Comparison of ENCODE assay signal across 21 cellular contexts in the genomic region with DNA sequence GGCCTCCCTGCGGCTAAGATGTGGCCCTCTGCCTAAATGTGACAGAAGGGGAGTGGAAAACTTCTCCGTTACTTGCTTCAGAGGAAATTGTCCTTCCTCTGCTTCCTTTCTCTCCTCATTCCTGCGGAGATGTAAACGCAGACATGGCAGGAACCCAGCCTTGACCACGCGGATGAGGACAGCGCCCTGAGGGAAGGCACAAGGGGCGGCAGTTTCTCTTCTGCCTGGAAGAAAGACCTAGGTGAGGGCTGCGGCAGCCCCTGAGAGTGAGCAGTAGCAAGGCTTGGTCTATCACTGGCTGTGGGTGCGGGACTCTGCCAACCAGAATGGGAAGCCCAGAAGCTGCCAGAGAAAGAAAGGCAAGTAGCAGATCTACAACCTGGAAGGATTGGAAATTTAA. TPM values are rescaled to one million over a fixed set of nuclear protein-coding genes. Genes with fewer than 3 reads are reported as not detected.
A peak's percentile ranks its signal among the peaks of the same experiment; 100 is the strongest.
DNase-seq lines count a peak whose midpoint lies in the region; ATAC-seq, FAIRE-seq and TF ChIP-seq lines count a peak whose summit lies in the region.
"Had no signal": no experiment of that assay in that cellular context is flagged by ENCODE, and none has a peak within 500 bp of the region (broad histone marks: within the 10 kb centered on the region; RNA-seq: fewer than 3 reads in every experiment).

No MANE protein-coding gene starts in this region.

- H2BK15ac ChIP-seq in neuronal stem cell (ENCODE audit: low read length) = no peak overlapping the region

- no peak overlapping the region for H3K23ac ChIP-seq in neuronal stem cell (ENCODE audit: low read depth, low read length, poor library complexity)

- TF ChIP-seq RAD21 in A549 (conservative IDR thresholded peaks at IDR 0.05 in 1 of 2, IDR thresholded peaks at IDR 0.05 in 1 of 2) = no peak

- H3K27me3 ChIP-seq in Panc1 (ENCODE audit: control insufficient read depth, insufficient read depth, low read length) (no peaks in the 10 kb centered on the region), neuronal stem cell (ENCODE audit: control insufficient read depth in 3 of 3, insufficient read depth in 3 of 3, low read depth in 1 of 3, low read length in 3 of 3) (peaks cover 0 to 6% (median 0%) of the 10 kb centered on the region in 3 experiments), gastroesophageal sphincter (no peaks in the 10 kb centered on the region)
- H3K27me3 ChIP-seq: BLaER1 treated with 17β-estradiol and CSF1 and Interleukin-3, amounts not matched to agents 10 nM and 100 nM had no signal

- no peak for ATAC-seq in A549
- ATAC-seq in Panc1 = no peak
- ATAC-seq in HG02759 (IDR thresholded peaks at IDR 0.05; ENCODE audit: unreplicated experiment) = no peak
- no peak for ATAC-seq in gastroesophageal sphincter
- no peak for ATAC-seq in HG03135 (IDR thresholded peaks at IDR 0.05; ENCODE audit: unreplicated experiment)

- no peak overlapping the region for H3K4ac ChIP-seq in neuronal stem cell (ENCODE audit: low read length)

- no peak overlapping the region for H2AK5ac ChIP-seq in neuronal stem cell (ENCODE audit: low read depth, low read length)

- H3K4me1 ChIP-seq in A549 (peaks cover 32% of the 10 kb centered on the region), Panc1 (ENCODE audit: control insufficient read depth, insufficient read depth, low read length) (peaks cover 41% of the 10 kb centered on the region), neuronal stem cell (ENCODE audit: control insufficient read depth in 2 of 2, insufficient read depth in 1 of 2, low read depth in 1 of 2, low read length in 2 of 2) (no peaks in the 10 kb centered on the region), gastroesophageal sphincter (peaks cover 0 to 14% (median 0%) of the 10 kb centered on the region in 3 donors)

- H3K27ac ChIP-seq in A549 (peak overlapping the region; percentile 99 to 100), Panc1 (ENCODE audit: low read length) (peak overlapping the region; percentile 85), neuronal stem cell (replicated peaks; ENCODE audit: low read length) (no peak overlapping the region), gastroesophageal sphincter (no peak overlapping the region)
- H3K27ac ChIP-seq: BLaER1 treated with 17β-estradiol and CSF1 and Interleukin-3, amounts not matched to agents 10 nM and 100 nM; GM23248 had no signal

- no peak overlapping the region for H4K91ac ChIP-seq in neuronal stem cell (ENCODE audit: low read depth, low read length, poor library complexity)

- no peak for TF ChIP-seq CTCF in A549 (IDR thresholded peaks at IDR 0.05)
- TF ChIP-seq CTCF in Panc1 (IDR thresholded peaks at IDR 0.05) = no peak
- TF ChIP-seq CTCF in gastroesophageal sphincter (IDR thresholded peaks at IDR 0.05) = no peak

- peak overlapping the region; percentile 28 for H2AFZ ChIP-seq in neuronal stem cell (ENCODE audit: low read length)
- H2AFZ ChIP-seq: GM23248 had no signal

- H3K27me3 Mint-ChIP-seq in dendritic cell treated with granulocyte-macrophage colony-stimulating factor and Interleukin-4, amounts not matched to agents 40 ng/mL and 50 ng/mL, for 4 days = peaks cover 36% of the 10 kb centered on the region

- POLR2A ChIA-PET in A549 (lab: Yijun Ruan, JAX) (no interaction called here), Panc1 (lab: Charles Lee) (interaction anchor here (1.1 kb wide), 1 partner anchor 103 kb away, joined by 4 read pairs; a partner anchor contains a TSS)

- no peak overlapping the region for H2BK5ac ChIP-seq in neuronal stem cell (ENCODE audit: low read length)

- no peak for TF ChIP-seq EP300 in A549 (IDR thresholded peaks at IDR 0.05)
- TF ChIP-seq EP300 in gastroesophageal sphincter (IDR thresholded peaks at IDR 0.05) = no peak

- BruUV-seq in Panc1 (replicated peaks; lab: Mats Ljungman, UMichigan) = no TSS peak

- DNase-seq in A549 (ENCODE audit: low read depth in 1 of 2, low spot score in 1 of 2) (no peak), Panc1 (ENCODE audit: low read depth, low spot score) (no peak), neuronal stem cell (ENCODE audit: low spot score) (no peak), cortex of kidney (lab: John Stamatoyannopoulos, UW) (no peak)
- DNase-seq: GDM1, GM23248, Karpas-422, NCI-H1105 treated with DMSO at 0.1 percent for 48 hours, NCI-H1694 treated with DMSO at 0.1 percent for 48 hours, NCI-H2107, NCI-H2227 treated with DMSO at 0.1 percent for 48 hours, NCI-H524 treated with DMSO at 0.1 percent for 48 hours, SIG-M5 had no signal

- H3K14ac ChIP-seq in neuronal stem cell (ENCODE audit: low read length) = no peak overlapping the region

- H3K4me3 ChIP-seq in A549 (no peak overlapping the region), Panc1 (ENCODE audit: low read depth in 2 of 2, low read length in 2 of 2) (no peak overlapping the region), neuronal stem cell (ENCODE audit: low read length in 2 of 2) (no peak overlapping the region), gastroesophageal sphincter (no peak overlapping the region)
- H3K4me3 ChIP-seq: BLaER1 treated with 17β-estradiol and CSF1 and Interleukin-3, amounts not matched to agents 10 nM and 100 nM; GM23248 had no signal

- FAIRE-seq in A549 (lab: Jason Lieb, UNC) = no peak
- FAIRE-seq: GM12891, GM18507, RCC 7860 had no signal

- no peak overlapping the region for H2BK12ac ChIP-seq in neuronal stem cell (ENCODE audit: low read length)

- no peak overlapping the region for H2BK120ac ChIP-seq in neuronal stem cell (ENCODE audit: low read depth, low read length)

- no peaks in the 10 kb centered on the region for H3K79me1 ChIP-seq in neuronal stem cell (ENCODE audit: low read depth, low read length)

- intact Hi-C loops in Panc1 (cut with micrococcal nuclease; ENCODE audit: unreplicated experiment) = no loop called here
- intact Hi-C loops in dendritic cell treated with granulocyte-macrophage colony-stimulating factor and Interleukin-4, amounts not matched to agents 40 ng/mL and 50 ng/mL, for 4 days (cut with micrococcal nuclease) = no loop called here

- no peak for TF ChIP-seq POLR2A in A549 (IDR thresholded peaks at IDR 0.05; ENCODE audit: low read length)
- TF ChIP-seq POLR2A in gastroesophageal sphincter (IDR thresholded peaks at IDR 0.05) = no peak

- no peak overlapping the region for H3K4me2 ChIP-seq in A549
- H3K4me2 ChIP-seq in neuronal stem cell (ENCODE audit: insufficient read depth, low read length, poor library complexity, severe bottlenecking) = no peak overlapping the region

- in situ Hi-C loops in Panc1 (cut with HindIII; ENCODE audit: low pct_unique_long_range_greater_than_20kb, low sequenced_read_pairs) = no loop called here

- H4K8ac ChIP-seq in neuronal stem cell (ENCODE audit: low read depth, low read length) = no peak overlapping the region

- WGBS in A549 (ENCODE audit: missing lambda C conversion rate) = 88% methylated on average over 10 of the region's 10 CpGs
- no CpG with 5 or more reads among the region's 10 CpGs for WGBS in neuronal stem cell (ENCODE audit: extremely low coverage in 2 of 2, insufficient read length in 2 of 2, insufficient replicate concordance in 1 of 2), 2 donors
- 60 to 66% methylated on average over 2 to 5 of the region's 10 CpGs for WGBS in gastroesophageal sphincter (ENCODE audit: low coverage in 1 of 2), 2 donors

- H3K18ac ChIP-seq in neuronal stem cell (ENCODE audit: low read length) = no peak overlapping the region

- no peak overlapping the region for H3K4me3 Mint-ChIP-seq in dendritic cell treated with granulocyte-macrophage colony-stimulating factor and Interleukin-4, amounts not matched to agents 40 ng/mL and 50 ng/mL, for 4 days

- CTCF ChIA-PET in A549 (lab: Yijun Ruan, JAX) (interaction anchor here (1.1 to 10.7 kb wide), 3 partner anchors 14 to 116 kb away, joined by 4 to 117 read pairs (median 4); a partner anchor contains a TSS), Panc1 (lab: Charles Lee) (no interaction called here)

- H3K27ac Mint-ChIP-seq in dendritic cell treated with granulocyte-macrophage colony-stimulating factor and Interleukin-4, amounts not matched to agents 40 ng/mL and 50 ng/mL, for 4 days = peak overlapping the region; percentile 37

- no peak overlapping the region for H3K9ac ChIP-seq in neuronal stem cell (ENCODE audit: low read depth, low read length, poor library complexity)
- H3K9ac ChIP-seq: BLaER1 treated with 17β-estradiol and CSF1 and Interleukin-3, amounts not matched to agents 10 nM and 100 nM; GM23248 had no signal

- H3K9me3 ChIP-seq in A549 = no peaks in the 10 kb centered on the region
- no peaks in the 10 kb centered on the region for H3K9me3 ChIP-seq in Panc1 (ENCODE audit: control insufficient read depth, insufficient read depth, low read depth, low read length)
- H3K9me3 ChIP-seq in neuronal stem cell (replicated peaks in 1 of 2; ENCODE audit: control insufficient read depth in 2 of 2, insufficient read depth in 1 of 2, low read depth in 1 of 2, low read length in 2 of 2) = no peaks in the 10 kb centered on the region
- H3K9me3 ChIP-seq in gastroesophageal sphincter = no peaks in the 10 kb centered on the region
- H3K9me3 ChIP-seq: BLaER1 treated with 17β-estradiol and CSF1 and Interleukin-3, amounts not matched to agents 10 nM and 100 nM had no signal

- H3K36me3 Mint-ChIP-seq in dendritic cell treated with granulocyte-macrophage colony-stimulating factor and Interleukin-4, amounts not matched to agents 40 ng/mL and 50 ng/mL, for 4 days (ENCODE audit: low read depth) = no peaks in the 10 kb centered on the region

- peaks cover 21% of the 10 kb centered on the region for H3K4me1 Mint-ChIP-seq in dendritic cell treated with granulocyte-macrophage colony-stimulating factor and Interleukin-4, amounts not matched to agents 40 ng/mL and 50 ng/mL, for 4 days (ENCODE audit: low read depth)

- H3K9me3 Mint-ChIP-seq in dendritic cell treated with granulocyte-macrophage colony-stimulating factor and Interleukin-4, amounts not matched to agents 40 ng/mL and 50 ng/mL, for 4 days = no peaks in the 10 kb centered on the region

- H3K36me3 ChIP-seq in Panc1 (ENCODE audit: control insufficient read depth, insufficient read depth, low read length) (no peaks in the 10 kb centered on the region), neuronal stem cell (replicated peaks in 1 of 2; ENCODE audit: control insufficient read depth in 2 of 2, insufficient read depth in 2 of 2, low read length in 2 of 2) (no peaks in the 10 kb centered on the region), gastroesophageal sphincter (no peaks in the 10 kb centered on the region)
- H3K36me3 ChIP-seq: BLaER1 treated with 17β-estradiol and CSF1 and Interleukin-3, amounts not matched to agents 10 nM and 100 nM had no signal

RNA-seq across cellular contexts. Expression of a gene that starts 14.0 kb away (rescaled TPM):
- polyA plus RNA-seq in A549 (2011; rRNA removed) (145 and 181 TPM in 2 replicates), A549 (2017; fragmentation: RNase III; extraction: RNeasy Plus Mini Kit Qiagen cat#74134 plus additional on column Dnase treatment) (159 to 169 TPM (median 159 TPM) in 3 replicates)
- 75.4 and 77.9 TPM in 2 replicates for polyA plus RNA-seq in A549 (2012; cell fraction: cytosol; rRNA removed)
- 113 and 172 TPM in 2 replicates for polyA plus RNA-seq in A549 (2012; cell fraction: nucleus; rRNA removed)
- polyA minus RNA-seq in A549 (2011; rRNA and poly(A)+ RNA removed) = 206 and 264 TPM in 2 replicates
- total RNA-seq in Panc1 (2021; ENCODE audit: unreplicated experiment) (166 TPM), gastroesophageal sphincter (10 to 100 TPM; 19.6 to 47.4 (median 36.5) TPM)
- 83.3 TPM for polyA plus RNA-seq in Panc1 (2012; ENCODE audit: insufficient read length)
- polyA plus RNA-seq in neuronal stem cell (2013, experiment 1 of 2) = 53.2 TPM
- polyA plus RNA-seq in neuronal stem cell (2013, experiment 2 of 2) = 53.4 TPM

RNA-seq across cellular contexts. Expression of a gene that starts 56.0 kb away (rescaled TPM):
- polyA plus RNA-seq in A549 (2011; rRNA removed) (0.01 and 0.07 TPM in 2 replicates), A549 (2017; fragmentation: RNase III; extraction: RNeasy Plus Mini Kit Qiagen cat#74134 plus additional on column Dnase treatment) (0.03 to 0.05 TPM (median 0.04 TPM) in 3 replicates)
- polyA plus RNA-seq in A549 (2012; cell fraction: cytosol; rRNA removed) = 0.03 and 0.05 TPM in 2 replicates
- 0.28 and 0.30 TPM in 2 replicates for polyA plus RNA-seq in A549 (2012; cell fraction: nucleus; rRNA removed)
- polyA minus RNA-seq in A549 (2011; rRNA and poly(A)+ RNA removed) = 0.08 and 0.34 TPM in 2 replicates
- total RNA-seq in Panc1 (2021; ENCODE audit: unreplicated experiment) (0.10 TPM), gastroesophageal sphincter (under 1 TPM; 0.35 to 0.81 (median 0.41) TPM)
- polyA plus RNA-seq in Panc1 (2012; ENCODE audit: insufficient read length) = 1.3 TPM
- 0.07 TPM for polyA plus RNA-seq in neuronal stem cell (2013, experiment 1 of 2)
- 0.01 TPM for polyA plus RNA-seq in neuronal stem cell (2013, experiment 2 of 2)

Comparison
In these comparisons a context has a peak if more than half of its experiments do, and no peak if none do; other contexts are left out.
1. H3K27ac ChIP-seq: peak in A549 (2 of 2) and Panc1 (single experiment); none in neuronal stem cell (single experiment) and gastroesophageal sphincter (0 of 4).